In genomic region chr2:213316001-213316735, GRCh38 we compare ENCODE assay signal across 11 cellular contexts.
DNase-seq lines count a peak whose midpoint lies in the region; ATAC-seq, FAIRE-seq and TF ChIP-seq lines count a peak whose summit lies in the region.
"Had no signal": no experiment of that assay in that cellular context is flagged by ENCODE, and none has a peak within 500 bp of the region (broad histone marks: within the 10 kb centered on the region; RNA-seq: fewer than 3 reads in every experiment).

No MANE protein-coding gene starts in this region.

- FAIRE-seq in H54 (lab: Jason Lieb, UNC), result peak; percentile 99

- DNase-seq in H54 (ENCODE audit: insufficient read length, low spot score) (peak; percentile 0), OCI-M1 (lab: John Stamatoyannopoulos, UW) (peak; percentile 26), fibroblast of pulmonary artery (ENCODE audit: low read depth) (peak; percentile 31), COLO829 (ENCODE audit: low spot score) (no peak)
- no peak for DNase-seq in stimulated activated naive CD8-positive, alpha-beta T cell treated with anti-CD3 and anti-CD28 coated beads, Interleukin-15, Interleukin-2, amounts not matched to agents 100 U/mL and 50 U/mL, for 24 hours
- DNase-seq: activated CD8-positive, alpha-beta memory T cell treated with anti-CD3 and anti-CD28 coated beads, Interleukin-2, amount 10 ng/mL, durations not matched to agents 7 days and 5 days; amniotic stem cell had no signal

- H3K4me3 ChIP-seq in fibroblast of pulmonary artery (replicated peaks; ENCODE audit: low read depth, low read length), result no peak overlapping the region

- peak overlapping the region; percentile 23; the same call in 1 of the 2 replicates for H3K27ac ChIP-seq in 22Rv1
- H3K27ac ChIP-seq: epithelial cell of prostate had no signal

- TF ChIP-seq CTCF in 22Rv1 (IDR thresholded peaks at IDR 0.05) (no peak), fibroblast of pulmonary artery (IDR thresholded peaks at IDR 0.05; ENCODE audit: low read length, missing control alignments) (no peak)

- no peak for ATAC-seq in HG03571 (IDR thresholded peaks at IDR 0.05; ENCODE audit: unreplicated experiment)
- ATAC-seq in stimulated activated naive CD8-positive, alpha-beta T cell treated with anti-CD3 and anti-CD28 coated beads, Interleukin-15, Interleukin-2, amounts not matched to agents 100 U/mL and 50 U/mL, for 24 hours, result no peak
- no peak for ATAC-seq in HG03439 (IDR thresholded peaks at IDR 0.05; ENCODE audit: unreplicated experiment)
- ATAC-seq: activated CD8-positive, alpha-beta memory T cell treated with anti-CD3 and anti-CD28 coated beads, Interleukin-2, amount 10 ng/mL, durations not matched to agents 7 days and 5 days had no signal

- no peak for TF ChIP-seq POLR2A in H54 (IDR thresholded peaks at IDR 0.05; ENCODE audit: low read depth, low read length)

Comparison
In these comparisons a context has a peak if more than half of its experiments do, and no peak if none do; other contexts are left out.
1. DNase-seq: peak in H54 (single experiment), OCI-M1 (single experiment) and fibroblast of pulmonary artery (single experiment); none in stimulated activated naive CD8-positive, alpha-beta T cell treated with anti-CD3 and anti-CD28 coated beads, Interleukin-15, Interleukin-2, amounts not matched to agents 100 U/mL and 50 U/mL, for 24 hours (single experiment) and COLO829 (single experiment).